19 cellular contexts compared by ENCODE assay signal in the genomic region with DNA sequence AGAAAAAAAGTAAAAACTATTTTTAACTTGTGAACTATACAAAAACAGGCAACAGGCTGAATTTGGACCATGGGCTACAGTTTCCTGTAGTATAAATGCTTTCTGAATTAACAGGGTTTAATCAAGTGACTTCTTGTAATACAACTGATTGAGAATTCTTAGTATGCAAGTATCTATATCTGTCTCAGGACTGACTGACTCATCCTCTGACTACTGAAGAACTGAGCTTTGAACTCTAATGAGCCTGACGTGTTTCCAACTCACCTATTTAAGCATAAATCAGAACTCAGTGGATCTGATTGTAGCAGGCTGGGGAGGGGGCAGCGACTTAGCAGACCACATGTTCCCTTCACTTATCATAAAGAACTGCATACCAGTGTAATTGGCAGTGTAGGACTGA. TPM values are rescaled to one million over a fixed set of nuclear protein-coding genes. Genes with fewer than 3 reads are reported as not detected.
DNase-seq lines count a peak whose midpoint lies in the region; ATAC-seq and TF ChIP-seq lines count a peak whose summit lies in the region.
"Had no signal": no experiment of that assay in that cellular context is flagged by ENCODE, and none has a peak within 500 bp of the region (broad histone marks: within the 10 kb centered on the region; RNA-seq: fewer than 3 reads in every experiment).

No MANE protein-coding gene starts in this region.

- H3K79me1 ChIP-seq in mesenchymal stem cell (replicated peaks; ENCODE audit: low read length, poor library complexity, severe bottlenecking) (no peaks in the 10 kb centered on the region), H9 (ENCODE audit: insufficient read depth, low read depth, low read length, poor library complexity, severe bottlenecking) (no peaks in the 10 kb centered on the region)

- H2AFZ ChIP-seq in HCT116 (ENCODE audit: low read depth, low read length, poor library complexity, severe bottlenecking) (peak overlapping the region; percentile 77), mesenchymal stem cell (ENCODE audit: low read depth, low read length) (no peak overlapping the region), H9 (ENCODE audit: low read length) (no peak overlapping the region)

- H3K4me3 Mint-ChIP-seq in activated naive CD8-positive, alpha-beta T cell treated with anti-CD3 and anti-CD28 coated beads, Interleukin-2, amount 50 U/mL, for 24 hours: no peak overlapping the region
- no peak overlapping the region for H3K4me3 Mint-ChIP-seq in H9
- H3K4me3 Mint-ChIP-seq: activated B cell treated with CpG ODN at 0.5 μM for 24 hours had no signal

- TF ChIP-seq RAD21 in HCT116 (IDR thresholded peaks at IDR 0.05; ENCODE audit: low read depth): no peak

- intact Hi-C loops in HCT116 (cut with micrococcal nuclease): no loop called here

- H3K36me3 ChIP-seq in HCT116 (ENCODE audit: control insufficient read depth in 1 of 2, insufficient read depth in 2 of 2, low read length in 2 of 2) (no peaks in the 10 kb centered on the region), mesenchymal stem cell (ENCODE audit: control insufficient read depth in 1 of 2, insufficient read depth in 2 of 2, low read depth in 1 of 2, low read length in 2 of 2) (no peaks in the 10 kb centered on the region)
- H3K36me3 ChIP-seq: stomach had no signal

- H2BK12ac ChIP-seq in mesenchymal stem cell (ENCODE audit: low read length in 2 of 2) (no peak overlapping the region), H9 (ENCODE audit: insufficient read length, low read depth, low read length) (no peak overlapping the region)

- no peak overlapping the region for H3K27ac Mint-ChIP-seq in activated naive CD8-positive, alpha-beta T cell treated with anti-CD3 and anti-CD28 coated beads, Interleukin-2, amount 50 U/mL, for 24 hours
- no peak overlapping the region for H3K27ac Mint-ChIP-seq in H9
- H3K27ac Mint-ChIP-seq: activated B cell treated with CpG ODN at 0.5 μM for 24 hours had no signal

- H3K27me3 Mint-ChIP-seq in activated naive CD8-positive, alpha-beta T cell treated with anti-CD3 and anti-CD28 coated beads, Interleukin-2, amount 50 U/mL, for 24 hours: peaks cover 47% of the 10 kb centered on the region
- H3K27me3 Mint-ChIP-seq in H9 (ENCODE audit: low read depth): no peaks in the 10 kb centered on the region

- H3K4me3 ChIP-seq in HCT116 (replicated peaks in 1 of 2; ENCODE audit: low read depth in 1 of 2, low read length in 2 of 2) (peak overlapping the region in 1 of 2 experiments; percentile 12; a peak in 2 of 4 replicates), mesenchymal stem cell (ENCODE audit: insufficient read depth in 1 of 2, low read depth in 1 of 2, low read length in 2 of 2) (no peak overlapping the region)
- H3K4me3 ChIP-seq: K562, SK-N-MC, stomach had no signal

- RAD21 ChIA-PET in HCT116 (lab: Charles Lee; ENCODE audit: low non-redundant PET in 1 of 2, low total read pairs in 2 of 2, uncharacterized antibody in 2 of 2, unreplicated experiment in 2 of 2): no interaction called here

- H3K27ac ChIP-seq in HCT116 (ENCODE audit: low read depth, low read length) (no peak overlapping the region), mesenchymal stem cell (ENCODE audit: low read length, poor library complexity, severe bottlenecking) (no peak overlapping the region), H9 (ENCODE audit: insufficient read length, low read depth, low read length) (no peak overlapping the region)
- H3K27ac ChIP-seq: C4-2B, SK-N-MC had no signal

- H3K36me3 Mint-ChIP-seq in activated naive CD8-positive, alpha-beta T cell treated with anti-CD3 and anti-CD28 coated beads, Interleukin-2, amount 50 U/mL, for 24 hours (ENCODE audit: low read depth): no peaks in the 10 kb centered on the region
- no peaks in the 10 kb centered on the region for H3K36me3 Mint-ChIP-seq in H9 (ENCODE audit: insufficient read depth in 1 of 3, low read depth in 3 of 3)

- CTCF ChIA-PET in HCT116 (lab: Charles Lee): no interaction called here

- H3K27me3 ChIP-seq in HCT116 (ENCODE audit: insufficient read depth, low read length) (no peaks in the 10 kb centered on the region), mesenchymal stem cell (ENCODE audit: control insufficient read depth in 1 of 2, insufficient read depth in 1 of 2, low read length in 2 of 2) (no peaks in the 10 kb centered on the region), H9 (ENCODE audit: insufficient read depth, low read length) (no peaks in the 10 kb centered on the region)
- H3K27me3 ChIP-seq: stomach had no signal

- H3K9ac ChIP-seq in HCT116 (ENCODE audit: low read length) (no peak overlapping the region), mesenchymal stem cell (ENCODE audit: low read length) (no peak overlapping the region), H9 (ENCODE audit: extremely low read depth, insufficient read length, low read length) (no peak overlapping the region)

- peak; percentile 21 for DNase-seq in Daoy (ENCODE audit: low read depth)
- no peak for DNase-seq in HCT116 (ENCODE audit: low read depth, low spot score)
- DNase-seq in activated naive CD8-positive, alpha-beta T cell treated with anti-CD3 and anti-CD28 coated beads, Interleukin-2, amount 50 U/mL, for 24 hours: no peak
- peak; percentile 28 for DNase-seq in mesenchymal stem cell
- DNase-seq in GM20000 (ENCODE audit: low spot score): no peak
- no peak for DNase-seq in H9
- no peak for DNase-seq in putamen (ENCODE audit: low spot score)
- DNase-seq: activated B cell treated with CpG ODN at 0.5 μM for 24 hours; activated T-cell treated with anti-CD3 and anti-CD28 coated beads, Interleukin-2, amount 50 U/mL, for 48 hours; effector CD4-positive, alpha-beta T cell; NCI-H1694; NCI-H774; stomach had no signal

- no peak overlapping the region for H2AK5ac ChIP-seq in mesenchymal stem cell (ENCODE audit: low read length, severe bottlenecking)
- no peak overlapping the region for H2AK5ac ChIP-seq in H9 (ENCODE audit: insufficient read length, low read length)

- H2BK120ac ChIP-seq in mesenchymal stem cell (ENCODE audit: low read depth, low read length): no peak overlapping the region
- H2BK120ac ChIP-seq in H9 (ENCODE audit: low read depth, low read length, poor library complexity, severe bottlenecking): no peak overlapping the region

- H4K5ac ChIP-seq in H9 (ENCODE audit: insufficient read length, low read depth, low read length): no peak overlapping the region

- no TSS peak for BruUV-seq in HCT116 (replicated peaks; lab: Mats Ljungman, UMichigan)

- no peaks in the 10 kb centered on the region for H3K23me2 ChIP-seq in H9 (ENCODE audit: insufficient read length, low read depth, low read length, poor library complexity, severe bottlenecking)

- POLR2A ChIA-PET in HCT116 (lab: Charles Lee): no interaction called here

- TF ChIP-seq CTCF in HCT116 (IDR thresholded peaks at IDR 0.05 in 2 of 3, conservative IDR thresholded peaks at IDR 0.05 in 1 of 3; ENCODE audit: borderline replicate concordance in 1 of 3, insufficient read depth in 1 of 3, low read depth in 2 of 3, low read length in 2 of 3) (no peak), GM20000 (IDR thresholded peaks at IDR 0.05; ENCODE audit: extremely low read depth, missing control alignments) (no peak), H9 (conservative IDR thresholded peaks at IDR 0.05) (no peak)

- H3K4me1 ChIP-seq in HCT116 (ENCODE audit: control insufficient read depth in 1 of 2, insufficient read depth in 2 of 2, low read length in 2 of 2) (peaks cover 0 to 23% of the 10 kb centered on the region in 2 experiments; a peak in 2 of 4 replicates), mesenchymal stem cell (ENCODE audit: control insufficient read depth, insufficient read depth, low read depth, low read length) (no peaks in the 10 kb centered on the region), H9 (ENCODE audit: insufficient read depth, low read length) (peaks cover 3% of the 10 kb centered on the region)

- no peaks in the 10 kb centered on the region for H3K79me2 ChIP-seq in HCT116 (ENCODE audit: insufficient read depth, low read length)
- no peaks in the 10 kb centered on the region for H3K79me2 ChIP-seq in H9 (ENCODE audit: insufficient read depth, low read length)

- H4K8ac ChIP-seq in mesenchymal stem cell (ENCODE audit: low read length) (no peak overlapping the region), H9 (replicated peaks; ENCODE audit: insufficient read length, low read depth, low read length) (no peak overlapping the region)

- ATAC-seq in HCT116 (peak; percentile 67), HG02678 (IDR thresholded peaks at IDR 0.05; ENCODE audit: unreplicated experiment) (no peak)
- ATAC-seq in activated naive CD8-positive, alpha-beta T cell treated with anti-CD3 and anti-CD28 coated beads, Interleukin-2, amount 50 U/mL, for 24 hours: peak; percentile 90
- ATAC-seq: K562 had no signal

- no peak overlapping the region for H4K91ac ChIP-seq in mesenchymal stem cell (ENCODE audit: low read length)
- H4K91ac ChIP-seq in H9 (ENCODE audit: insufficient read length, low read depth, low read length): no peak overlapping the region

- H3K23ac ChIP-seq in mesenchymal stem cell (ENCODE audit: low read length in 2 of 2): no peak overlapping the region
- H3K23ac ChIP-seq in H9 (ENCODE audit: insufficient read length, low read depth, low read length): no peak overlapping the region

- H4K20me1 ChIP-seq in HCT116 (ENCODE audit: insufficient read depth): no peaks in the 10 kb centered on the region
- no peaks in the 10 kb centered on the region for H4K20me1 ChIP-seq in H9 (ENCODE audit: control insufficient read depth, insufficient read depth, insufficient read length)

- H2BK5ac ChIP-seq in mesenchymal stem cell (ENCODE audit: low read depth, low read length, poor library complexity, severe bottlenecking): no peak overlapping the region
- no peak overlapping the region for H2BK5ac ChIP-seq in H9 (ENCODE audit: insufficient read length, low read length)

- no peak overlapping the region for H3T11ph ChIP-seq in H9 (ENCODE audit: low read length)

- no peak overlapping the region for H3K4ac ChIP-seq in mesenchymal stem cell (ENCODE audit: low read depth in 1 of 2, low read length in 2 of 2)
- no peak overlapping the region for H3K4ac ChIP-seq in H9 (ENCODE audit: low read depth, low read length)

- H3K18ac ChIP-seq in mesenchymal stem cell (ENCODE audit: low read depth in 1 of 2, low read length in 2 of 2) (peak overlapping the region in 1 of 2 experiments; percentile 21), H9 (ENCODE audit: insufficient read length, low read depth, low read length) (no peak overlapping the region)

- WGBS in mesenchymal stem cell: no CpG with 5 or more reads among the region's 2 CpGs
- no CpG with 5 or more reads among the region's 2 CpGs for WGBS in H9 (ENCODE audit: extremely low coverage, insufficient read length, low lambda C conversion rate)

- H3K9me3 ChIP-seq in HCT116 (ENCODE audit: control insufficient read depth in 1 of 2, insufficient read depth in 1 of 2, low read depth in 1 of 2, low read length in 2 of 2): no peaks in the 10 kb centered on the region
- no peaks in the 10 kb centered on the region for H3K9me3 ChIP-seq in mesenchymal stem cell (ENCODE audit: control insufficient read depth, low read length)
- H3K9me3 ChIP-seq in H9 (ENCODE audit: control insufficient read depth, low read depth, low read length): no peaks in the 10 kb centered on the region
- H3K9me3 ChIP-seq: stomach had no signal

- no peak overlapping the region for H3K56ac ChIP-seq in H9 (ENCODE audit: insufficient read length, low read depth, low read length)

- TF ChIP-seq POLR2A in HCT116 (IDR thresholded peaks at IDR 0.05; ENCODE audit: borderline replicate concordance, extremely low read depth, insufficient read depth, insufficient read length): no peak

- H3K14ac ChIP-seq in mesenchymal stem cell (ENCODE audit: low read length in 2 of 2) (no peak overlapping the region), H9 (ENCODE audit: insufficient read depth, low read length) (no peak overlapping the region)

- H3K4me1 Mint-ChIP-seq in activated naive CD8-positive, alpha-beta T cell treated with anti-CD3 and anti-CD28 coated beads, Interleukin-2, amount 50 U/mL, for 24 hours: peaks cover 20% of the 10 kb centered on the region
- peaks cover 30 to 37% of the 10 kb centered on the region in 2 experiments for H3K4me1 Mint-ChIP-seq in H9

- no peak overlapping the region for H2BK20ac ChIP-seq in H9 (ENCODE audit: low read depth, low read length, poor library complexity, severe bottlenecking)

- no peaks in the 10 kb centered on the region for H3K9me2 ChIP-seq in HCT116 (ENCODE audit: insufficient read depth)

- H3K9me3 Mint-ChIP-seq in activated naive CD8-positive, alpha-beta T cell treated with anti-CD3 and anti-CD28 coated beads, Interleukin-2, amount 50 U/mL, for 24 hours: no peaks in the 10 kb centered on the region
- no peaks in the 10 kb centered on the region for H3K9me3 Mint-ChIP-seq in H9
- H3K9me3 Mint-ChIP-seq: activated B cell treated with CpG ODN at 0.5 μM for 24 hours had no signal

- H2BK15ac ChIP-seq in mesenchymal stem cell (ENCODE audit: low read depth, poor library complexity, severe bottlenecking) (no peak overlapping the region), H9 (ENCODE audit: low read depth, low read length) (no peak overlapping the region)

- peak overlapping the region; percentile 64 for H3K4me2 ChIP-seq in HCT116 (ENCODE audit: low read length)
- no peak overlapping the region for H3K4me2 ChIP-seq in mesenchymal stem cell (ENCODE audit: low read length, poor library complexity, severe bottlenecking)
- no peak overlapping the region for H3K4me2 ChIP-seq in H9 (ENCODE audit: insufficient read depth, insufficient read length, low read length)

RNA-seq across cellular contexts. Expression of a gene that starts 7.8 kb away (rescaled TPM):
- 0.34 TPM in 1 of 2 replicates, not detected in the other for total RNA-seq in Daoy (2014; rRNA removed; shearing (Covaris generic))
- total RNA-seq in HCT116 (2021; ENCODE audit: unreplicated experiment) (0.20 TPM), H9 (2021) (not detected in 2 replicates)
- 0.14 TPM in 1 of 2 replicates, not detected in the other for polyA plus RNA-seq in HCT116 (2012)
- polyA plus RNA-seq in mesenchymal stem cell (2013, experiment 1 of 2): 0.04 TPM
- polyA plus RNA-seq in mesenchymal stem cell (2013, experiment 2 of 2): 0.08 TPM
- total RNA-seq: activated B cell treated with CpG ODN at 0.5 μM for 24 hours, aorta, K562, pulmonary artery endothelial cell, stomach had no signal
- polyA plus RNA-seq: aorta, K562 had no signal

Comparison
In these comparisons a context has a peak if more than half of its experiments do, and no peak if none do; other contexts are left out.
1. DNase-seq: peak in Daoy (single experiment) and mesenchymal stem cell (single experiment); none in HCT116 (single experiment), activated naive CD8-positive, alpha-beta T cell treated with anti-CD3 and anti-CD28 coated beads, Interleukin-2, amount 50 U/mL, for 24 hours (single experiment), GM20000 (single experiment), H9 (single experiment) and putamen (single experiment).